ENCODE assay signal across 20 cellular contexts in genomic region chr6:136812174-136812573, GRCh38. TPM values are rescaled to one million over a fixed set of nuclear protein-coding genes. Genes with fewer than 3 reads are reported as not detected.
DNase-seq lines count a peak whose midpoint lies in the region; ATAC-seq, FAIRE-seq and TF ChIP-seq lines count a peak whose summit lies in the region.
"Had no signal": no experiment of that assay in that cellular context is flagged by ENCODE, and none has a peak within 500 bp of the region (broad histone marks: within the 10 kb centered on the region; RNA-seq: fewer than 3 reads in every experiment).

No MANE protein-coding gene starts in this region.

- H3K27ac ChIP-seq in IMR-90 (ENCODE audit: insufficient read depth, low read length) (no peak overlapping the region), K562 (ENCODE audit: extremely low read depth, low read depth, low read length) (no peak overlapping the region), ovary (no peak overlapping the region)

- POLR2A ChIA-PET in IMR-90 (lab: Charles Lee; ENCODE audit: unreplicated experiment) = no interaction called here
- POLR2A ChIA-PET in K562 (lab: Yijun Ruan, JAX) = interaction anchor here (1.4 kb wide), 1 partner anchor 10 kb away, joined by 4 read pairs; the partner anchor contains the start of gene PEX7

- H3K23ac ChIP-seq in IMR-90 (ENCODE audit: low read depth, low read length) = no peak overlapping the region

- H2BK20ac ChIP-seq in IMR-90 (ENCODE audit: low read depth, low read length) = peak overlapping the region; percentile 58; the same call in 1 of the 2 replicates

- H2AK5ac ChIP-seq in IMR-90 (ENCODE audit: low read depth, low read length) = no peak overlapping the region

- no peak overlapping the region; the same call in 1 of the 2 replicates for H4K91ac ChIP-seq in IMR-90 (ENCODE audit: insufficient read depth, low read depth, low read length)

- H3K79me2 ChIP-seq in K562 (ENCODE audit: control insufficient read depth, insufficient read depth, low read length) = no peaks in the 10 kb centered on the region

- TF ChIP-seq POLR2A in IMR-90 (IDR thresholded peaks at IDR 0.05; ENCODE audit: low read depth, low read length) (no peak), K562 (conservative IDR thresholded peaks at IDR 0.05) (no peak), ovary (IDR thresholded peaks at IDR 0.05) (no peak)

- peak overlapping the region; percentile 15; the same call in 1 of the 2 replicates for H4K5ac ChIP-seq in IMR-90 (ENCODE audit: low read depth, low read length)

- H3K4me2 ChIP-seq in IMR-90 (ENCODE audit: low read depth, low read length) (peak overlapping the region; percentile 46; the same call in 1 of the 2 replicates), K562 (ENCODE audit: insufficient read depth, low read length) (no peak overlapping the region)

- H2BK15ac ChIP-seq in IMR-90 (ENCODE audit: low read depth, low read length) = no peak overlapping the region

- H2BK5ac ChIP-seq in IMR-90 (ENCODE audit: low read depth, low read length, poor library complexity, severe bottlenecking) = peak overlapping the region; percentile 26

- H3K27me3 ChIP-seq in IMR-90 (ENCODE audit: control insufficient read depth, insufficient read depth, low read length) (peaks cover 3% of the 10 kb centered on the region; the same call in 1 of the 2 replicates), K562 (ENCODE audit: control insufficient read depth in 2 of 2, insufficient read depth in 2 of 2, low read length in 2 of 2) (no peaks in the 10 kb centered on the region), ovary (no peaks in the 10 kb centered on the region)
- H3K27me3 ChIP-seq: MG63 had no signal

- peak; percentile 82 for ATAC-seq in IMR-90 (ENCODE audit: low read depth)
- ATAC-seq in K562 = peak; percentile 55; the same call in 1 of the 3 replicates
- ATAC-seq in HG02870 (IDR thresholded peaks at IDR 0.05; ENCODE audit: unreplicated experiment) = no peak
- ATAC-seq: HCT116, HepG2 had no signal

- TF ChIP-seq CTCF in IMR-90 (conservative IDR thresholded peaks at IDR 0.05; ENCODE audit: low read depth, low read length) (no peak), K562 (IDR thresholded peaks at IDR 0.05 in 2 of 3, conservative IDR thresholded peaks at IDR 0.05 in 1 of 3; ENCODE audit: insufficient read depth in 2 of 3, low read depth in 1 of 3, low read length in 3 of 3) (no peak), ovary (IDR thresholded peaks at IDR 0.05) (no peak)

- H2AFZ ChIP-seq in IMR-90 (replicated peaks; ENCODE audit: low read length, poor library complexity) (no peak overlapping the region), K562 (ENCODE audit: low read depth, low read length) (no peak overlapping the region)

- in situ Hi-C loops in IMR-90 (cut with MboI; ENCODE audit: low sequenced_read_pairs) = no loop called here
- in situ Hi-C loops in K562 (cut with MboI) = no loop called here

- no peak overlapping the region for H3K14ac ChIP-seq in IMR-90 (replicated peaks; ENCODE audit: low read depth, low read length)

- no CpG with 5 or more reads among the region's 2 CpGs for WGBS in IMR-90 (ENCODE audit: extremely low coverage in 2 of 2, insufficient read length in 1 of 2), 2 experiments
- 36% methylated on average over 2 of the region's 2 CpGs for WGBS in K562 (ENCODE audit: insufficient coverage, low coverage, missing lambda C conversion rate)
- 86 to 92% (median 89%) methylated on average over 2 of the region's 2 CpGs for WGBS in ovary, 3 donors

- H3K9me3 ChIP-seq in IMR-90 (ENCODE audit: control insufficient read depth, insufficient read depth, low read length) = no peaks in the 10 kb centered on the region
- H3K9me3 ChIP-seq in K562 (replicated peaks; ENCODE audit: control insufficient read depth, insufficient read depth, low read depth, low read length) = no peaks in the 10 kb centered on the region
- H3K9me3 ChIP-seq in ovary = no peaks in the 10 kb centered on the region
- H3K9me3 ChIP-seq: MG63 had no signal

- H4K8ac ChIP-seq in IMR-90 (ENCODE audit: low read depth in 2 of 2, low read length in 2 of 2) = peak overlapping the region in 1 of 2 experiments; percentile 14; a peak in 1 of 4 replicates

- no peak for FAIRE-seq in K562 (lab: Jason Lieb, UNC)
- FAIRE-seq: GM19239, HepG2 had no signal

- no peak overlapping the region; the same call in 1 of the 2 replicates for H2BK120ac ChIP-seq in IMR-90 (ENCODE audit: low read depth, low read length)

- H3K4me1 ChIP-seq in IMR-90 (ENCODE audit: control insufficient read depth, insufficient read depth, low read length) (peaks cover 5% of the 10 kb centered on the region), K562 (replicated peaks in 1 of 2; ENCODE audit: control insufficient read depth in 2 of 2, insufficient read depth in 2 of 2, low read length in 2 of 2) (no peaks in the 10 kb centered on the region), ovary (ENCODE audit: insufficient read depth) (no peaks in the 10 kb centered on the region)

- peak overlapping the region; percentile 15; the same call in 1 of the 2 replicates for H3K4ac ChIP-seq in IMR-90 (ENCODE audit: low read depth, low read length)

- intact Hi-C loops in IMR-90 (cut with micrococcal nuclease) (no loop called here), K562 (cut with micrococcal nuclease) (no loop called here), ovary (cut with DNase I) (no loop called here)

- H3K9me1 ChIP-seq in IMR-90 (ENCODE audit: insufficient read depth, low read length) (no peaks in the 10 kb centered on the region), K562 (ENCODE audit: control insufficient read depth, insufficient read depth, low read length) (no peaks in the 10 kb centered on the region)

- no TSS peak for BruUV-seq in IMR-90 (replicated peaks; lab: Mats Ljungman, UMichigan)
- BruUV-seq in K562 (replicated peaks; lab: Mats Ljungman, UMichigan) = no TSS peak

- DNase-seq in EL (peak; percentile 28), IMR-90 (peak; percentile 54), K562 (ENCODE audit: extremely low read depth in 1 of 4, low spot score in 3 of 4) (no peak), iris pigment epithelial cell (ENCODE audit: low read depth) (peak; percentile 46), NCI-H524 (lab: John Stamatoyannopoulos, UW) (no peak), ovary (no peak), NCI-H2029 (lab: John Stamatoyannopoulos, UW) (no peak)
- DNase-seq: COR-L47, DMS153, MG63, NCI-H1092, NCI-H1694, NCI-H2107, NCI-H2227 treated with DMSO at 0.1 percent for 48 hours, NCI-H526, SIG-M5 had no signal

- H2AK9ac ChIP-seq in IMR-90 (replicated peaks; ENCODE audit: low read depth, low read length, poor library complexity) = peak overlapping the region; percentile 3

- TF ChIP-seq EP300 in K562 (IDR thresholded peaks at IDR 0.05; ENCODE audit: low read length) (no peak), ovary (IDR thresholded peaks at IDR 0.05) (no peak)

- H4K20me1 ChIP-seq in IMR-90 (ENCODE audit: insufficient read depth, low read length) (no peaks in the 10 kb centered on the region), K562 (replicated peaks; ENCODE audit: control insufficient read depth, insufficient read depth, low read length) (no peaks in the 10 kb centered on the region)

- no peak overlapping the region for H3K9ac ChIP-seq in IMR-90 (ENCODE audit: low read depth, low read length)
- H3K9ac ChIP-seq in K562 (ENCODE audit: insufficient read depth in 1 of 2, low read depth in 2 of 2, low read length in 2 of 2) = no peak overlapping the region

- dilution Hi-C loops in IMR-90 (cut with HindIII; ENCODE audit: low sequenced_read_pairs, unreplicated experiment) = no loop called here

- no peak overlapping the region for H3K56ac ChIP-seq in IMR-90 (ENCODE audit: extremely low read depth, insufficient read depth, low read length)

- H3K79me1 ChIP-seq in IMR-90 (ENCODE audit: low read depth in 1 of 2, low read length in 2 of 2) = no peaks in the 10 kb centered on the region

- H3K36me3 ChIP-seq in IMR-90 (ENCODE audit: control insufficient read depth, insufficient read depth, low read length) = no peaks in the 10 kb centered on the region
- H3K36me3 ChIP-seq in K562 (ENCODE audit: control insufficient read depth, insufficient read depth, low read length) = no peaks in the 10 kb centered on the region
- H3K36me3 ChIP-seq in ovary = no peaks in the 10 kb centered on the region
- H3K36me3 ChIP-seq: MG63 had no signal

- TF ChIP-seq RAD21 in IMR-90 (IDR thresholded peaks at IDR 0.05; ENCODE audit: low read length) = no peak
- no peak for TF ChIP-seq RAD21 in K562 (CRISPR knock-in tag; conservative IDR thresholded peaks at IDR 0.05 in 1 of 2, IDR thresholded peaks at IDR 0.05 in 1 of 2)

- CTCF ChIA-PET in IMR-90 (lab: Yijun Ruan, JAX) (interaction anchor here (0.7 kb wide), 2 partner anchors 155 to 474 kb away, joined by 3 to 4 read pairs; no protein-coding TSS in a partner anchor), K562 (lab: Yijun Ruan, JAX; ENCODE audit: low intra/inter-chr PET ratio) (no interaction called here)

- H3K4me3 ChIP-seq in IMR-90 (ENCODE audit: insufficient read depth, low read depth, low read length) (no peak overlapping the region), K562 (no peak overlapping the region), ovary (no peak overlapping the region)
- H3K4me3 ChIP-seq: MG63 had no signal

- H3K18ac ChIP-seq in IMR-90 (ENCODE audit: low read depth, low read length) = peak overlapping the region; percentile 17; the same call in 1 of the 2 replicates

RNA-seq across cellular contexts. Expression of gene PEX7, which starts 10.2 kb away (rescaled TPM):
- total RNA-seq in IMR-90 (2012; rRNA removed) = 7.0 and 11.9 TPM in 2 replicates
- 4.1 and 5.4 TPM in 2 replicates for polyA plus RNA-seq in IMR-90 (2012; rRNA removed)
- polyA plus RNA-seq in IMR-90 (2012; cell fraction: cytosol; rRNA removed) = 4.8 and 10.3 TPM in 2 replicates
- 4.0 and 4.4 TPM in 2 replicates for polyA plus RNA-seq in IMR-90 (2012; cell fraction: nucleus; rRNA removed; ENCODE audit: low replicate concordance)
- 7.4 and 8.8 TPM in 2 replicates for total RNA-seq in K562 (2011; cell fraction: chromatin; rRNA removed; ENCODE audit: low replicate concordance)
- 5.7 and 11.1 TPM in 2 replicates for total RNA-seq in K562 (2011; cell fraction: nucleolus; rRNA removed)
- total RNA-seq in K562 (2011; cell fraction: nucleoplasm; rRNA removed) = 7.6 and 8.1 TPM in 2 replicates
- total RNA-seq in K562 (2014; rRNA removed) = 12.0 and 18.0 TPM in 2 replicates
- total RNA-seq in K562 (2014; rRNA removed; fragmentation: Illumina TruSeq; extraction: Trizol) = 9.7 and 12.7 TPM in 2 replicates
- 7.2 and 7.3 TPM in 2 replicates for total RNA-seq in K562 (2015; rRNA removed; fragmentation: Illumina TruSeq; extraction: Trizol)
- 9.1 and 9.6 TPM in 2 replicates for total RNA-seq in K562 (2021)
- polyA plus RNA-seq in K562 (2011; rRNA removed) = 12.5 and 12.9 TPM in 2 replicates
- 7.9 and 14.9 TPM in 2 replicates for polyA plus RNA-seq in K562 (2011; cell fraction: cytosol; rRNA removed)
- 5.3 and 7.8 TPM in 2 replicates for polyA plus RNA-seq in K562 (2011; cell fraction: nucleus; rRNA removed)
- polyA plus RNA-seq in K562 (2012) = 6.7 and 6.8 TPM in 2 replicates
- polyA plus RNA-seq in K562 (2014; fragmentation: Illumina TruSeq; extraction: Trizol) = 6.2 and 6.5 TPM in 2 replicates
- 1 to 10 TPM; 1.6 to 2.2 TPM for polyA plus RNA-seq in K562 (2014; fragmentation: Nextera tagmentation; extraction: Ambion mirVana)
- polyA plus RNA-seq in K562 (2014; rRNA removed) = 10.9 and 12.5 TPM in 2 replicates
- 12.9 and 14.7 TPM in 2 replicates for polyA minus RNA-seq in K562 (2011; rRNA and poly(A)+ RNA removed)
- polyA minus RNA-seq in K562 (2011; cell fraction: cytosol; rRNA and poly(A)+ RNA removed) = 2.7 and 5.4 TPM in 2 replicates
- 11.0 and 12.4 TPM in 2 replicates for polyA minus RNA-seq in K562 (2011; cell fraction: nucleus; rRNA and poly(A)+ RNA removed)
- 1 to 10 TPM; 5.7 to 9.8 (median 6.7) TPM for total RNA-seq in ovary
- 10 to 100 TPM in 1 of 2 donors, 1 to 10 TPM in 1; 7.2 to 13.8 TPM for polyA plus RNA-seq in ovary

RNA-seq across cellular contexts. Expression of gene MAP3K5, which starts 19.9 kb away (rescaled TPM):
- total RNA-seq in IMR-90 (2012; rRNA removed) (17.2 and 17.6 TPM in 2 replicates), K562 (2014; rRNA removed) (10.4 and 11.6 TPM in 2 replicates), K562 (2014; rRNA removed; fragmentation: Illumina TruSeq; extraction: Trizol) (12.7 and 15.3 TPM in 2 replicates), K562 (2015; rRNA removed; fragmentation: Illumina TruSeq; extraction: Trizol) (9.2 and 9.9 TPM in 2 replicates), K562 (2021) (11.7 and 13.0 TPM in 2 replicates), ovary (100 to 1,000 TPM in 3 of 7 donors, 10 to 100 TPM in 4; 37.0 to 217 (median 92.0) TPM)
- polyA plus RNA-seq in IMR-90 (2012; rRNA removed) (4.9 and 5.4 TPM in 2 replicates), K562 (2011; rRNA removed) (7.9 and 9.1 TPM in 2 replicates), K562 (2014; fragmentation: Illumina TruSeq; extraction: Trizol) (8.6 and 10.4 TPM in 2 replicates), K562 (2014; fragmentation: Nextera tagmentation; extraction: Ambion mirVana) (1 to 10 TPM; 2.2 to 3.3 TPM), K562 (2014; rRNA removed) (6.9 and 7.3 TPM in 2 replicates), ovary (10 to 100 TPM; 60.6 to 61.7 TPM)
- 2.0 and 2.1 TPM in 2 replicates for polyA plus RNA-seq in IMR-90 (2012; cell fraction: cytosol; rRNA removed)
- 1.4 and 6.3 TPM in 2 replicates for polyA plus RNA-seq in IMR-90 (2012; cell fraction: nucleus; rRNA removed; ENCODE audit: low replicate concordance)
- total RNA-seq in K562 (2011; cell fraction: chromatin; rRNA removed; ENCODE audit: low replicate concordance) = 17.0 and 33.7 TPM in 2 replicates
- total RNA-seq in K562 (2011; cell fraction: nucleolus; rRNA removed) = 7.8 and 10.1 TPM in 2 replicates
- 10.5 and 10.6 TPM in 2 replicates for total RNA-seq in K562 (2011; cell fraction: nucleoplasm; rRNA removed)
- 2.1 and 3.6 TPM in 2 replicates for polyA plus RNA-seq in K562 (2011; cell fraction: cytosol; rRNA removed)
- 6.2 and 8.7 TPM in 2 replicates for polyA plus RNA-seq in K562 (2011; cell fraction: nucleus; rRNA removed)
- polyA plus RNA-seq in K562 (2012) = 6.6 and 6.7 TPM in 2 replicates
- polyA minus RNA-seq in K562 (2011; rRNA and poly(A)+ RNA removed) = 13.9 and 23.8 TPM in 2 replicates
- 5.1 and 5.8 TPM in 2 replicates for polyA minus RNA-seq in K562 (2011; cell fraction: cytosol; rRNA and poly(A)+ RNA removed)
- 9.0 and 19.5 TPM in 2 replicates for polyA minus RNA-seq in K562 (2011; cell fraction: nucleus; rRNA and poly(A)+ RNA removed)
- total RNA-seq: HepG2 had no signal
- polyA plus RNA-seq: HepG2 had no signal

Comparison
In these comparisons a context has a peak if more than half of its experiments do, and no peak if none do; other contexts are left out.
1. DNase-seq: peak in EL (single experiment), IMR-90 (single experiment) and iris pigment epithelial cell (single experiment); none in K562 (0 of 4), NCI-H524 (0 of 2), ovary (0 of 5) and NCI-H2029 (single experiment).